ENCODE assay signal across 32 cellular contexts in genomic region chr2:2668681-2669265, GRCh38.
"Had no signal": no experiment of that assay in that cellular context is flagged by ENCODE, and none has a peak within 500 bp of the region (broad histone marks: within the 10 kb centered on the region; RNA-seq: fewer than 3 reads in every experiment).

No MANE protein-coding gene starts in this region.

- ATAC-seq: PC-3 had no signal

- H3K4me1 ChIP-seq: Peyer's patch had no signal

- H3K27ac ChIP-seq: KMS-11, Peyer's patch, SJSA1 had no signal

- H3K27me3 ChIP-seq: MG63, Peyer's patch, SJSA1 had no signal

- H3K4me3 ChIP-seq: MG63, Peyer's patch, SJSA1 had no signal

- H3K9me2 ChIP-seq: SK-N-SH had no signal

- H3K9ac ChIP-seq: KMS-11, SK-N-SH had no signal

- DNase-seq: Karpas-422, MG63, NCI-H1048, NCI-H1092 treated with DMSO at 0.1 percent for 48 hours, NCI-H1105 treated with DMSO at 0.1 percent for 48 hours, NCI-H1417, NCI-H1436, NCI-H146, NCI-H1694, NCI-H187, NCI-H1930, NCI-H2029 treated with DMSO at 0.1 percent for 48 hours, NCI-H2081 treated with DMSO at 0.1 percent for 48 hours, NCI-H2107, NCI-H2171, NCI-H226, NCI-H446 treated with DMSO at 0.1 percent for 48 hours, NCI-H510A, NCI-H524, NCI-H526, NCI-H69, NCI-H748 treated with DMSO at 0.1 percent for 48 hours, NCI-H82, PC-3, Right ventricle myocardium superior, RPMI8226, SHP77 treated with DMSO at 0.1 percent for 48 hours, SK-N-SH, SW 1271 had no signal

- H3K9me3 ChIP-seq: MG63, Peyer's patch, SK-N-SH had no signal

- H3K4me2 ChIP-seq: KMS-11, SK-N-SH had no signal

- H3K36me3 ChIP-seq: MG63, Peyer's patch, SJSA1 had no signal
